ENCODE assay signal across 8 cellular contexts in the genomic region with DNA sequence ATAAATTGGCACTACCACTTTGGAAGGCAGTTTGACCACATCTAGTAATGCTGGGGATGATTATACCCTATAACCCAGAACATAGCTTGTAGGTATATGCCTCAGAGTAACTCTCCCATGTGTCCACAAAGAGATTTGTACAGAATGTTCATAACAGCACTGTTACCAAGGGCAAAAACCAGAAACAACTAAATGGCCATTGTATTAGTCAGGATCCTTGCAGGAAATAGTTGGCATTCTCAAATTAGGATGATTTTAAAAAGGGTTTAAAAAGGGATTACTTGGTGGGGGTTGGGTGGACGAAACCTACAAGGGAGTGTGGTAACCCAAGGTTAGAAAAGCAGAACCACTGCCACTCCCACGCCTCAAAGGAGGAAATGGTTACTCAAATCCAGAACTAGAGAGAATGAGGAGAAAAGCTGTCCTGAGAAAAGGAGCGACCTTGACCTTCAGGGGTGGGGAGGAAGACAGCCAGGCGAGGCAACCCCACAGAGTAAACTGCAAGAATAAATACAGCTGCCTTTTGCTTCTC. TPM values are rescaled to one million over a fixed set of nuclear protein-coding genes. Genes with fewer than 3 reads are reported as not detected.
DNase-seq lines count a peak whose midpoint lies in the region; ATAC-seq and TF ChIP-seq lines count a peak whose summit lies in the region.

No MANE protein-coding gene starts in this region.

- H3K4me1 ChIP-seq in BLaER1 (peaks cover 22% of the 10 kb centered on the region), HCT116 (ENCODE audit: control insufficient read depth in 1 of 2, insufficient read depth in 2 of 2, low read length in 2 of 2) (peaks cover 10 to 27% of the 10 kb centered on the region in 2 experiments; a peak in 3 of 4 replicates), gastroesophageal sphincter (peaks cover 0 to 38% (median 12%) of the 10 kb centered on the region in 3 donors), tibial artery (peaks cover 0 to 53% (median 22%) of the 10 kb centered on the region in 4 donors)

- peaks cover 3% of the 10 kb centered on the region for H3K9me3 Mint-ChIP-seq in activated B cell treated with CpG ODN at 0.5 μM for 24 hours

- whole genome bisulfite sequencing in gastroesophageal sphincter (ENCODE audit: low coverage in 1 of 2), 2 donors = 39 to 57% methylated on average over 2 to 4 of the region's 4 CpGs

- H3K36me3 Mint-ChIP-seq in activated B cell treated with CpG ODN at 0.5 μM for 24 hours (ENCODE audit: low read depth) = peaks cover 2% of the 10 kb centered on the region

- H3K4me3 Mint-ChIP-seq in activated B cell treated with CpG ODN at 0.5 μM for 24 hours = peak overlapping the region; percentile 69

- TF ChIP-seq EP300 in gastroesophageal sphincter (IDR thresholded peaks at IDR 0.05) = no peak

- POLR2A ChIA-PET in HCT116 (lab: Charles Lee) = no interaction called here
- POLR2A ChIA-PET in activated B cell treated with CpG ODN at 0.5 μM for 24 hours (lab: Charles Lee) = interaction anchor here (0.6 kb wide), 2 partner anchors 13 to 355 kb away, joined by 4 to 9 read pairs; no protein-coding TSS in a partner anchor

- no peak overlapping the region for H2AFZ ChIP-seq in HCT116 (ENCODE audit: low read depth, low read length, poor library complexity, severe bottlenecking)

- H3K27ac ChIP-seq in BLaER1 (no peak overlapping the region), HCT116 (ENCODE audit: low read depth, low read length) (no peak overlapping the region), gastroesophageal sphincter (peak overlapping the region in 3 of 4 donors; percentile 31 to 87 (median 44)), tibial artery (peak overlapping the region; percentile 45 to 59)

- peaks cover 8% of the 10 kb centered on the region for H3K79me2 ChIP-seq in HCT116 (ENCODE audit: insufficient read depth, low read length)

- H3K4me3 ChIP-seq in BLaER1 (no peak overlapping the region), HCT116 (replicated peaks in 1 of 2; ENCODE audit: low read depth in 1 of 2, low read length in 2 of 2) (0 out of 4 replicates have a peak overlapping the region, but pooled peaks of 1 of the 2 experiments have one; percentile 93), gastroesophageal sphincter (no peak overlapping the region), tibial artery (peak overlapping the region in 1 of 2 donors; percentile 15)

- DNase-seq in HCT116 (ENCODE audit: low read depth, low spot score) (no peak), activated B cell treated with CpG ODN at 0.5 μM for 24 hours (no peak), tibial artery (peak in 1 of 2 donors; percentile 38), left lobe of liver (ENCODE audit: low spot score) (no peak), NCI-H1436 treated with DMSO at 0.1 percent for 48 hours (lab: John Stamatoyannopoulos, UW) (no peak)
- no peak for DNase-seq in activated CD8-positive, alpha-beta memory T cell treated with anti-CD3 and anti-CD28 coated beads for 24 hours

- TF ChIP-seq POLR2A in HCT116 (IDR thresholded peaks at IDR 0.05; ENCODE audit: borderline replicate concordance, extremely low read depth, insufficient read depth, insufficient read length) = no peak
- no peak for TF ChIP-seq POLR2A in gastroesophageal sphincter (IDR thresholded peaks at IDR 0.05)

- H4K20me1 ChIP-seq in BLaER1 (no peaks in the 10 kb centered on the region), HCT116 (ENCODE audit: insufficient read depth) (no peaks in the 10 kb centered on the region)

- H3K4me2 ChIP-seq in BLaER1 (peak overlapping the region; percentile 80), HCT116 (ENCODE audit: low read length) (peak overlapping the region; percentile 94)

- H3K27me3 Mint-ChIP-seq in activated B cell treated with CpG ODN at 0.5 μM for 24 hours = no peaks in the 10 kb centered on the region

- intact Hi-C loops in HCT116 (cut with micrococcal nuclease) = loop anchor here (2.0 to 5.0 kb wide), 2 partner anchors 189 to 229 kb away; no protein-coding TSS in a partner anchor
- intact Hi-C loops in activated B cell treated with CpG ODN at 0.5 μM for 24 hours (cut with micrococcal nuclease) = loop anchor here (5.0 to 10.0 kb wide), 6 partner anchors 254 to 1857 kb away; a partner anchor contains a TSS
- intact Hi-C loops in tibial artery (cut with DNase I; ENCODE audit: low total_unique reads) = no loop called here

- H3K36me3 ChIP-seq in BLaER1 (no peaks in the 10 kb centered on the region), HCT116 (ENCODE audit: control insufficient read depth in 1 of 2, insufficient read depth in 2 of 2, low read length in 2 of 2) (no peaks in the 10 kb centered on the region), gastroesophageal sphincter (no peaks in the 10 kb centered on the region), tibial artery (no peaks in the 10 kb centered on the region)

- H3K4me1 Mint-ChIP-seq in activated B cell treated with CpG ODN at 0.5 μM for 24 hours = peaks cover 34% of the 10 kb centered on the region

- CTCF ChIA-PET in HCT116 (lab: Charles Lee) = no interaction called here
- CTCF ChIA-PET in activated B cell treated with CpG ODN at 0.5 μM for 24 hours (lab: Charles Lee) = interaction anchor here (0.7 kb wide), 1 partner anchor 15 kb away, joined by 6 read pairs; no protein-coding TSS in a partner anchor

- RAD21 ChIA-PET in HCT116 (lab: Charles Lee; ENCODE audit: low non-redundant PET in 1 of 2, low total read pairs in 2 of 2, uncharacterized antibody in 2 of 2, unreplicated experiment in 2 of 2) = no interaction called here

- H3K9me3 ChIP-seq in BLaER1 = no peaks in the 10 kb centered on the region
- no peaks in the 10 kb centered on the region for H3K9me3 ChIP-seq in HCT116 (ENCODE audit: control insufficient read depth in 1 of 2, insufficient read depth in 1 of 2, low read depth in 1 of 2, low read length in 2 of 2)
- H3K9me3 ChIP-seq in gastroesophageal sphincter = no peaks in the 10 kb centered on the region
- no peaks in the 10 kb centered on the region for H3K9me3 ChIP-seq in tibial artery

- TF ChIP-seq CTCF in HCT116 (IDR thresholded peaks at IDR 0.05 in 2 of 3, conservative IDR thresholded peaks at IDR 0.05 in 1 of 3; ENCODE audit: borderline replicate concordance in 1 of 3, insufficient read depth in 1 of 3, low read depth in 2 of 3, low read length in 2 of 3) (no peak), activated B cell treated with CpG ODN at 0.5 μM for 24 hours (IDR thresholded peaks at IDR 0.05) (no peak), gastroesophageal sphincter (IDR thresholded peaks at IDR 0.05) (no peak), tibial artery (IDR thresholded peaks at IDR 0.05) (no peak)

- ATAC-seq in HCT116 (no peak), activated B cell treated with CpG ODN at 0.5 μM for 24 hours (ENCODE audit: low read depth) (no peak), gastroesophageal sphincter (no peak), left lobe of liver (no peak)

- H3K9ac ChIP-seq in BLaER1 (no peak overlapping the region), HCT116 (ENCODE audit: low read length) (no peak overlapping the region)

- TF ChIP-seq RAD21 in HCT116 (IDR thresholded peaks at IDR 0.05; ENCODE audit: low read depth) = no peak

- H3K27me3 ChIP-seq in BLaER1 (no peaks in the 10 kb centered on the region), HCT116 (ENCODE audit: insufficient read depth, low read length) (no peaks in the 10 kb centered on the region), gastroesophageal sphincter (no peaks in the 10 kb centered on the region), tibial artery (no peaks in the 10 kb centered on the region)

- H3K27ac Mint-ChIP-seq in activated B cell treated with CpG ODN at 0.5 μM for 24 hours = no peak overlapping the region

- no peaks in the 10 kb centered on the region for H3K9me2 ChIP-seq in HCT116 (ENCODE audit: insufficient read depth)

- BruUV-seq in HCT116 (replicated peaks; lab: Mats Ljungman, UMichigan) = no TSS peak

TF ChIP-seq in HCT116, 20 proteins besides CTCF, POLR2A, EP300 and RAD21:
- TF ChIP-seq CEBPB (IDR thresholded peaks at IDR 0.05; ENCODE audit: low read depth) (no peak), ELF1 (IDR thresholded peaks at IDR 0.05; ENCODE audit: borderline replicate concordance, low read depth) (no peak), ZFX (IDR thresholded peaks at IDR 0.05) (no peak), FOSL1 (IDR thresholded peaks at IDR 0.05; ENCODE audit: low read depth) (no peak), EZH2 (IDR thresholded peaks at IDR 0.05) (no peak), ZNF274 (IDR thresholded peaks at IDR 0.05; ENCODE audit: low read depth, low read length) (no peak), SP1 (IDR thresholded peaks at IDR 0.05; ENCODE audit: low read depth) (no peak), SRF (IDR thresholded peaks at IDR 0.05; ENCODE audit: low read depth) (no peak), JUND (IDR thresholded peaks at IDR 0.05) (no peak)
- TF ChIP-seq, protein P1, sequence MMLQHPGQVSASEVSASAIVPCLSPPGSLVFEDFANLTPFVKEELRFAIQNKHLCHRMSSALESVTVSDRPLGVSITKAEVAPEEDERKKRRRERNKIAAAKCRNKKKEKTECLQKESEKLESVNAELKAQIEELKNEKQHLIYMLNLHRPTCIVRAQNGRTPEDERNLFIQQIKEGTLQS (IDR thresholded peaks at IDR 0.05) = no peak
- TF ChIP-seq, protein P2, sequence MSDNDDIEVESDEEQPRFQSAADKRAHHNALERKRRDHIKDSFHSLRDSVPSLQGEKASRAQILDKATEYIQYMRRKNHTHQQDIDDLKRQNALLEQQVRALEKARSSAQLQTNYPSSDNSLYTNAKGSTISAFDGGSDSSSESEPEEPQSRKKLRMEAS (IDR thresholded peaks at IDR 0.05) = no peak
- TF ChIP-seq, protein P3, sequence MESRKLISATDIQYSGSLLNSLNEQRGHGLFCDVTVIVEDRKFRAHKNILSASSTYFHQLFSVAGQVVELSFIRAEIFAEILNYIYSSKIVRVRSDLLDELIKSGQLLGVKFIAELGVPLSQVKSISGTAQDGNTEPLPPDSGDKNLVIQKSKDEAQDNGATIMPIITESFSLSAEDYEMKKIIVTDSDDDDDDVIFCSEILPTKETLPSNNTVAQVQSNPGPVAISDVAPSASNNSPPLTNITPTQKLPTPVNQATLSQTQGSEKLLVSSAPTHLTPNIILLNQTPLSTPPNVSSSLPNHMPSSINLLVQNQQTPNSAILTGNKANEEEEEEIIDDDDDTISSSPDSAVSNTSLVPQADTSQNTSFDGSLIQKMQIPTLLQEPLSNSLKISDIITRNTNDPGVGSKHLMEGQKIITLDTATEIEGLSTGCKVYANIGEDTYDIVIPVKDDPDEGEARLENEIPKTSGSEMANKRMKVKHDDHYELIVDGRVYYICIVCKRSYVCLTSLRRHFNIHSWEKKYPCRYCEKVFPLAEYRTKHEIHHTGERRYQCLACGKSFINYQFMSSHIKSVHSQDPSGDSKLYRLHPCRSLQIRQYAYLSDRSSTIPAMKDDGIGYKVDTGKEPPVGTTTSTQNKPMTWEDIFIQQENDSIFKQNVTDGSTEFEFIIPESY (IDR thresholded peaks at IDR 0.05; ENCODE audit: extremely low read depth, insufficient replicate concordance, low read length) = no peak

RNA-seq across cellular contexts. Expression of a gene that starts 2.1 kb away (rescaled TPM):
- total RNA-seq in HCT116 (2021; ENCODE audit: unreplicated experiment) (8.1 TPM), activated B cell treated with CpG ODN at 0.5 μM for 24 hours (12.2 and 14.1 TPM in 2 replicates), gastroesophageal sphincter (10 to 100 TPM in 2 of 4 donors, 1 to 10 TPM in 2; 7.3 to 24.5 (median 11.8) TPM), left lobe of liver (34.0 TPM)
- 4.8 and 6.0 TPM in 2 replicates for polyA plus RNA-seq in HCT116 (2012)

Comparison
In these comparisons a context has a peak if more than half of its experiments do, and no peak if none do; other contexts are left out.
1. H3K27ac ChIP-seq: peak in gastroesophageal sphincter (3 of 4) and tibial artery (2 of 2); none in BLaER1 (single experiment) and HCT116 (single experiment).